Comparison of ENCODE assay signal across 2 cellular contexts in genomic region chr7:151477867-151478266, GRCh38.
A peak's percentile ranks its signal among the peaks of the same experiment; 100 is the strongest.
TF ChIP-seq lines count a peak whose summit lies in the region.

No MANE protein-coding gene starts in this region.

TF ChIP-seq in HepG2, 621 proteins besides CTCF, POLR2A, EP300 and RAD21:
- TF ChIP-seq CEBPB (IDR thresholded peaks at IDR 0.05; ENCODE audit: borderline replicate concordance, low read depth, low read length) (peak; percentile 85), PAF1 (CRISPR knock-in tag; IDR thresholded peaks at IDR 0.05) (no peak)

TF ChIP-seq in HEK293, 187 proteins besides CTCF, POLR2A, EP300 and RAD21:
- TF ChIP-seq ZNF518A (tag by site-specific recombination; conservative IDR thresholded peaks at IDR 0.05; ENCODE audit: low read depth) (no peak), ZBTB11 (tag by site-specific recombination; conservative IDR thresholded peaks at IDR 0.05; ENCODE audit: low read depth) (no peak), ZNF324 (tag by site-specific recombination; IDR thresholded peaks at IDR 0.05) (no peak), GLIS2 (tag by site-specific recombination; IDR thresholded peaks at IDR 0.05) (no peak), ZFP41 (tag by site-specific recombination; IDR thresholded peaks at IDR 0.05; ENCODE audit: borderline replicate concordance) (no peak), ZNF223 (tag by site-specific recombination; IDR thresholded peaks at IDR 0.05) (no peak), SCRT2 (tag by site-specific recombination; IDR thresholded peaks at IDR 0.05) (0 out of 2 replicates have a peak, but pooled peaks have one; percentile 25)
